ENCODE assay signal across 1 cellular context in genomic region chr1:174841747-174842146, GRCh38.
TF ChIP-seq lines count a peak whose summit lies in the region.

No MANE protein-coding gene starts in this region.

TF ChIP-seq in GM12878, 131 proteins besides CTCF, POLR2A, EP300 and RAD21 (continued from another document):
- TF ChIP-seq IRF5 (IDR thresholded peaks at IDR 0.05; ENCODE audit: borderline replicate concordance) (no peak), CBFB (IDR thresholded peaks at IDR 0.05; ENCODE audit: low read depth) (peak; percentile 58; the same call in 1 of the 2 replicates), CHD2 (IDR thresholded peaks at IDR 0.05; ENCODE audit: borderline replicate concordance, low read depth, low read length) (no peak), SUPT20H (IDR thresholded peaks at IDR 0.05; ENCODE audit: borderline replicate concordance, control insufficient read depth, low read depth, low read length) (no peak), ZNF622 (IDR thresholded peaks at IDR 0.05) (no peak), CREM (IDR thresholded peaks at IDR 0.05; ENCODE audit: low read depth) (0 out of 2 replicates have a peak, but pooled peaks have one; percentile 15), MEF2B (IDR thresholded peaks at IDR 0.05; ENCODE audit: partially characterized antibody, poor library complexity, severe bottlenecking) (peak; percentile 68), CHD1 (IDR thresholded peaks at IDR 0.05; ENCODE audit: low read depth, low read length) (no peak), NBN (IDR thresholded peaks at IDR 0.05) (no peak), NRF1 (conservative IDR thresholded peaks at IDR 0.05; ENCODE audit: low read depth, low read length) (no peak), ZNF207 (IDR thresholded peaks at IDR 0.05; ENCODE audit: borderline replicate concordance) (no peak), NR2C2 (IDR thresholded peaks at IDR 0.05; ENCODE audit: borderline replicate concordance, control insufficient read depth, insufficient read length, low read depth) (no peak), FOS (IDR thresholded peaks at IDR 0.05; ENCODE audit: borderline replicate concordance, extremely low read depth, insufficient read length) (no peak), ZBED1 (IDR thresholded peaks at IDR 0.05; ENCODE audit: borderline replicate concordance) (peak; percentile 41; the same call in 1 of the 2 replicates), ESRRA (IDR thresholded peaks at IDR 0.05; ENCODE audit: low read length) (no peak), GATAD2B (conservative IDR thresholded peaks at IDR 0.05; ENCODE audit: low read depth) (no peak), KAT2A (conservative IDR thresholded peaks at IDR 0.05; ENCODE audit: control insufficient read depth, low read depth, low read length) (no peak), ATF2 (IDR thresholded peaks at IDR 0.05; ENCODE audit: low read length) (peak; percentile 35; the same call in 1 of the 2 replicates), BRCA1 (IDR thresholded peaks at IDR 0.05; ENCODE audit: low read depth, low read length) (no peak), TCF3 (IDR thresholded peaks at IDR 0.05; ENCODE audit: borderline replicate concordance, insufficient read depth, low read depth, low read length) (no peak), ZNF384 (IDR thresholded peaks at IDR 0.05; ENCODE audit: borderline replicate concordance, low read depth, low read length) (no peak), ATF3 (IDR thresholded peaks at IDR 0.05; ENCODE audit: borderline replicate concordance, extremely low read depth, low read depth, low read length) (no peak), MYB (IDR thresholded peaks at IDR 0.05; ENCODE audit: borderline replicate concordance, low read depth, low read length) (no peak), MEF2A (IDR thresholded peaks at IDR 0.05; ENCODE audit: insufficient read depth, low read depth, low read length) (peak; percentile 89), SREBF2 (IDR thresholded peaks at IDR 0.05; ENCODE audit: low read length) (no peak), GABPA (IDR thresholded peaks at IDR 0.05; ENCODE audit: low read depth) (0 out of 2 replicates have a peak, but pooled peaks have one; percentile 25), IKZF2 (IDR thresholded peaks at IDR 0.05) (peak; percentile 34 to 56; a peak in 3 of 4 replicates), DPF2 (IDR thresholded peaks at IDR 0.05) (no peak), JUND (IDR thresholded peaks at IDR 0.05; ENCODE audit: low read depth, low read length) (no peak), MTA2 (IDR thresholded peaks at IDR 0.05; ENCODE audit: low read depth) (no peak), ELK1 (IDR thresholded peaks at IDR 0.05; ENCODE audit: low read depth, low read length) (no peak), FOXM1 (IDR thresholded peaks at IDR 0.05; ENCODE audit: low read depth, low read length) (peak; percentile 84; the same call in 1 of the 2 replicates), E2F8 (IDR thresholded peaks at IDR 0.05; ENCODE audit: low read depth, partially characterized antibody) (no peak), JUNB (IDR thresholded peaks at IDR 0.05) (peak; percentile 95)
